Comparison of ENCODE assay signal across 8 cellular contexts in genomic region chr17:74842599-74843351, GRCh38. TPM values are rescaled to one million over a fixed set of nuclear protein-coding genes. Genes with fewer than 3 reads are reported as not detected.
A peak's percentile ranks its signal among the peaks of the same experiment; 100 is the strongest.
DNase-seq lines count a peak whose midpoint lies in the region; ATAC-seq and TF ChIP-seq lines count a peak whose summit lies in the region.

No MANE protein-coding gene starts in this region.

- H3K4me3 Mint-ChIP-seq in activated naive CD4-positive, alpha-beta T cell treated with anti-CD3 and anti-CD28 coated beads for 36 hours = no peak overlapping the region
- no peak overlapping the region for H3K4me3 Mint-ChIP-seq in chondrocyte (ENCODE audit: unreplicated experiment)

- peaks cover 0 to 15% (median 0%) of the 10 kb centered on the region in 6 donors for H3K36me3 ChIP-seq in spleen

- peaks cover 10% of the 10 kb centered on the region for H3K27me3 Mint-ChIP-seq in activated naive CD4-positive, alpha-beta T cell treated with anti-CD3 and anti-CD28 coated beads for 36 hours (ENCODE audit: low read depth)
- H3K27me3 Mint-ChIP-seq in chondrocyte (ENCODE audit: low read depth) = no peaks in the 10 kb centered on the region

- H3K27me3 ChIP-seq in spleen (replicated peaks in 1 of 7) = peaks cover 0 to 40% (median 0%) of the 10 kb centered on the region in 7 donors

- ATAC-seq in activated naive CD4-positive, alpha-beta T cell treated with anti-CD3 and anti-CD28 coated beads, Interleukin-2, amount 50 U/mL, for 72 hours = peak; percentile 53 to 69
- ATAC-seq in HG02571 (IDR thresholded peaks at IDR 0.05; ENCODE audit: unreplicated experiment) = no peak

- no peaks in the 10 kb centered on the region for H3K9me3 Mint-ChIP-seq in activated naive CD4-positive, alpha-beta T cell treated with anti-CD3 and anti-CD28 coated beads, Interleukin-2, amount 50 U/mL, for 72 hours
- no peaks in the 10 kb centered on the region for H3K9me3 Mint-ChIP-seq in activated naive CD4-positive, alpha-beta T cell treated with anti-CD3 and anti-CD28 coated beads for 36 hours
- no peaks in the 10 kb centered on the region for H3K9me3 Mint-ChIP-seq in chondrocyte (ENCODE audit: low read depth)

- peak in 1 of 2 donors; percentile 38 for DNase-seq in activated naive CD4-positive, alpha-beta T cell treated with anti-CD3 and anti-CD28 coated beads, Interleukin-2, amount 50 U/mL, for 72 hours (ENCODE audit: low spot score in 2 of 2)
- DNase-seq in activated naive CD4-positive, alpha-beta T cell treated with anti-CD3 and anti-CD28 coated beads for 36 hours = no peak
- DNase-seq in NCI-H510A (lab: John Stamatoyannopoulos, UW) = peak; percentile 69
- DNase-seq in chondrocyte (ENCODE audit: low spot score) = no peak
- peak; percentile 91 for DNase-seq in islet precursor cell
- no peak for DNase-seq in spleen
- no peak for DNase-seq in stimulated activated CD4-positive, alpha-beta T cell treated with anti-CD3 and anti-CD28 coated beads, Interleukin-2, amount 100 ng/mL, for 48 hours

- 5 to 15% (median 6%) methylated on average over 4 to 88 of the region's 88 CpGs; no CpG with 5 or more reads in 1 of the 5 donors for WGBS in spleen, 5 donors

- no peak for TF ChIP-seq POLR2A in spleen (IDR thresholded peaks at IDR 0.05)

- H3K27ac Mint-ChIP-seq in activated naive CD4-positive, alpha-beta T cell treated with anti-CD3 and anti-CD28 coated beads, Interleukin-2, amount 50 U/mL, for 72 hours = no peak overlapping the region
- H3K27ac Mint-ChIP-seq in activated naive CD4-positive, alpha-beta T cell treated with anti-CD3 and anti-CD28 coated beads for 36 hours = no peak overlapping the region
- no peak overlapping the region for H3K27ac Mint-ChIP-seq in chondrocyte (ENCODE audit: unreplicated experiment)

- CTCF ChIA-PET in activated naive CD4-positive, alpha-beta T cell treated with anti-CD3 and anti-CD28 coated beads for 36 hours (lab: Charles Lee) = interaction anchor here (0.6 to 1.9 kb wide), 9 partner anchors 15 to 502 kb away, joined by 3 to 9 read pairs (median 3); no protein-coding TSS in a partner anchor

- peaks cover 13% of the 10 kb centered on the region for H3K4me1 Mint-ChIP-seq in activated naive CD4-positive, alpha-beta T cell treated with anti-CD3 and anti-CD28 coated beads for 36 hours (ENCODE audit: low read depth)
- peaks cover 13% of the 10 kb centered on the region for H3K4me1 Mint-ChIP-seq in chondrocyte (ENCODE audit: low read depth)

- peak overlapping the region in 7 of 8 donors; percentile 14 to 70 (median 35) for H3K4me3 ChIP-seq in spleen

- H3K36me3 Mint-ChIP-seq in activated naive CD4-positive, alpha-beta T cell treated with anti-CD3 and anti-CD28 coated beads, Interleukin-2, amount 50 U/mL, for 72 hours = no peaks in the 10 kb centered on the region
- no peaks in the 10 kb centered on the region for H3K36me3 Mint-ChIP-seq in activated naive CD4-positive, alpha-beta T cell treated with anti-CD3 and anti-CD28 coated beads for 36 hours (ENCODE audit: low read depth)
- H3K36me3 Mint-ChIP-seq in chondrocyte (ENCODE audit: low read depth) = no peaks in the 10 kb centered on the region

- intact Hi-C loops in activated naive CD4-positive, alpha-beta T cell treated with anti-CD3 and anti-CD28 coated beads for 36 hours (cut with micrococcal nuclease) = loop anchor here (1.0 kb wide), 1 partner anchor 23 kb away; no protein-coding TSS in a partner anchor
- intact Hi-C loops in spleen (cut with DNase I; ENCODE audit: low total_unique reads) = no loop called here

- peak; percentile 82 for TF ChIP-seq CTCF in chondrocyte (IDR thresholded peaks at IDR 0.05)
- TF ChIP-seq CTCF in spleen (IDR thresholded peaks at IDR 0.05 in 8 of 11, conservative IDR thresholded peaks at IDR 0.05 in 3 of 11) = peak in 9 of 11 experiments; percentile 32 to 75 (median 62)

- peak overlapping the region in 2 of 8 donors; percentile 28 to 55 for H3K27ac ChIP-seq in spleen

- H3K4me1 ChIP-seq in spleen = peaks cover 14 to 37% (median 31%) of the 10 kb centered on the region in 6 donors

- no peaks in the 10 kb centered on the region for H3K9me3 ChIP-seq in spleen

RNA-seq across cellular contexts. Expression of gene GRIN2C, which starts 16.9 kb away (rescaled TPM):
- under 1 TPM in 1 of 2 donors, not detected in 1; 0.87 TPM for total RNA-seq in activated naive CD4-positive, alpha-beta T cell treated with anti-CD3 and anti-CD28 coated beads, Interleukin-2, amount 50 U/mL, for 72 hours
- under 1 TPM in 1 of 2 experiments, not detected in 1; 0.07 TPM for total RNA-seq in activated naive CD4-positive, alpha-beta T cell treated with anti-CD3 and anti-CD28 coated beads for 36 hours
- 0.07 to 0.28 TPM in 2 of 3 replicates, not detected in the other for total RNA-seq in chondrocyte
- 1 to 10 TPM in 1 of 7 donors, under 1 TPM in 3, not detected in 3; 0.17 to 1.5 (median 0.43) TPM for total RNA-seq in spleen
- under 1 TPM in 2 of 3 donors, not detected in 1; 0.02 to 0.16 TPM for polyA plus RNA-seq in spleen

RNA-seq across cellular contexts. Expression of gene FDXR, which starts 30.0 kb away (rescaled TPM):
- 10 to 100 TPM; 30.9 to 96.3 TPM for total RNA-seq in activated naive CD4-positive, alpha-beta T cell treated with anti-CD3 and anti-CD28 coated beads, Interleukin-2, amount 50 U/mL, for 72 hours
- total RNA-seq in activated naive CD4-positive, alpha-beta T cell treated with anti-CD3 and anti-CD28 coated beads for 36 hours = 10 to 100 TPM; 61.8 to 67.6 TPM
- total RNA-seq in chondrocyte (7.2 to 11.6 TPM (median 9.0 TPM) in 3 replicates), spleen (100 to 1,000 TPM in 1 of 7 donors, 10 to 100 TPM in 6; 17.7 to 114 (median 41.3) TPM)
- polyA plus RNA-seq in spleen = 10 to 100 TPM; 13.6 to 66.1 (median 17.9) TPM

RNA-seq across cellular contexts. Expression of gene FADS6, which starts 50.7 kb away (rescaled TPM):
- not detected for total RNA-seq in activated naive CD4-positive, alpha-beta T cell treated with anti-CD3 and anti-CD28 coated beads, Interleukin-2, amount 50 U/mL, for 72 hours
- not detected for total RNA-seq in activated naive CD4-positive, alpha-beta T cell treated with anti-CD3 and anti-CD28 coated beads for 36 hours
- not detected in 3 replicates for total RNA-seq in chondrocyte
- total RNA-seq in spleen = 1 to 10 TPM; 1.5 to 8.8 (median 5.4) TPM
- polyA plus RNA-seq in spleen = 1 to 10 TPM in 1 of 3 donors, under 1 TPM in 2; 0.13 to 2.4 (median 0.61) TPM

Comparison
In these comparisons a context has a peak if more than half of its experiments do, and no peak if none do; other contexts are left out.
1. DNase-seq: peak in NCI-H510A (single experiment) and islet precursor cell (single experiment); none in activated naive CD4-positive, alpha-beta T cell treated with anti-CD3 and anti-CD28 coated beads for 36 hours (single experiment), chondrocyte (single experiment), spleen (single experiment) and stimulated activated CD4-positive, alpha-beta T cell treated with anti-CD3 and anti-CD28 coated beads, Interleukin-2, amount 100 ng/mL, for 48 hours (0 of 2).